ENCODE assay signal across 18 cellular contexts in the genomic region with DNA sequence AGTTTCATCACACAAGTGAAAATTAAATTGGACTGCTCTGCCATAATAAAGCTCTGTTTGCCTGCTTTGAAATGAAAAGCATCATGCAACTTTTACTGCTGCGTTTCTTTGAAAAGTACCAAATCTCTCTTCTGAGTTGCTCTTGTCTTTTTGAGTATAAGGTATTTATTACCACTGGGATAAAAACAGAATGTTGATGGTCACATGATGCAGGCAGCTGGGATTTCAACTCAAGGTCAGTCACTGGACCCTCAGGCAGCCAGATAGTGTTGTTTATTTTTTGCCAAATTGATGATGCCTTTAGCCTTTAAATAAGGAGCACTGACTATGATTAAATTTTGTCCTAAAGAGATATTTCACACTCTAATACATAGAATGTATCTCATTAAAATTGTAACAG. TPM values are rescaled to one million over a fixed set of nuclear protein-coding genes. Genes with fewer than 3 reads are reported as not detected.
DNase-seq lines count a peak whose midpoint lies in the region; ATAC-seq, FAIRE-seq and TF ChIP-seq lines count a peak whose summit lies in the region.
"Had no signal": no experiment of that assay in that cellular context is flagged by ENCODE, and none has a peak within 500 bp of the region (broad histone marks: within the 10 kb centered on the region; RNA-seq: fewer than 3 reads in every experiment).

No MANE protein-coding gene starts in this region.

- in situ Hi-C loops in gastrocnemius medialis (cut with MboI; ENCODE audit: low sequenced_read_pairs in 4 of 4): loop anchor here in 1 of 4 donors (25.0 kb wide), 1 partner anchor 91 kb away; no protein-coding TSS in a partner anchor

- H3K27ac ChIP-seq in Karpas-422 (ENCODE audit: low read length) (peak overlapping the region; percentile 34), OCI-LY7 (ENCODE audit: low read depth, low read length, poor library complexity, severe bottlenecking) (no peak overlapping the region), endothelial cell of umbilical vein (ENCODE audit: insufficient read depth, low read depth, low read length) (no peak overlapping the region), gastrocnemius medialis (peak overlapping the region; percentile 71 to 86 (median 84))
- H3K27ac ChIP-seq: C4-2B, HL-60 had no signal

- FAIRE-seq in endothelial cell of umbilical vein (lab: Jason Lieb, UNC): peak; percentile 42
- no peak for FAIRE-seq in GM12892 (lab: Jason Lieb, UNC)
- FAIRE-seq: A204.1, D721Med had no signal

- H3K9me2 ChIP-seq in Karpas-422 (replicated peaks; ENCODE audit: insufficient read depth, low read length): no peaks in the 10 kb centered on the region
- no peaks in the 10 kb centered on the region for H3K9me2 ChIP-seq in OCI-LY7 (ENCODE audit: insufficient read depth, low read length)

- H4K20me1 ChIP-seq in Karpas-422 (ENCODE audit: insufficient read depth, low read depth, low read length) (no peaks in the 10 kb centered on the region), OCI-LY7 (ENCODE audit: insufficient read depth, low read length) (no peaks in the 10 kb centered on the region), endothelial cell of umbilical vein (replicated peaks; ENCODE audit: control insufficient read depth, extremely low read depth, insufficient read depth, low read length) (no peaks in the 10 kb centered on the region)

- H3K79me2 ChIP-seq in Karpas-422 (ENCODE audit: low read length): no peaks in the 10 kb centered on the region
- no peaks in the 10 kb centered on the region for H3K79me2 ChIP-seq in OCI-LY7 (ENCODE audit: insufficient read depth, low read depth, low read length)
- H3K79me2 ChIP-seq in endothelial cell of umbilical vein (ENCODE audit: control insufficient read depth, insufficient read depth, low read length): no peaks in the 10 kb centered on the region

- no peaks in the 10 kb centered on the region for H3K9me1 ChIP-seq in endothelial cell of umbilical vein (replicated peaks; ENCODE audit: control insufficient read depth, extremely low read depth, insufficient read depth, low read length)

- H3K4me1 ChIP-seq in Karpas-422 (ENCODE audit: low read length): peaks cover 64% of the 10 kb centered on the region
- H3K4me1 ChIP-seq in OCI-LY7 (ENCODE audit: insufficient read depth, low read length, poor library complexity, severe bottlenecking): peaks cover 37% of the 10 kb centered on the region
- H3K4me1 ChIP-seq in endothelial cell of umbilical vein (ENCODE audit: control insufficient read depth, extremely low read depth, insufficient read depth, low read length): peaks cover 6% of the 10 kb centered on the region
- peaks cover 0 to 8% of the 10 kb centered on the region in 2 donors for H3K4me1 ChIP-seq in gastrocnemius medialis
- H3K4me1 ChIP-seq: BE2C, Caco-2, HAP-1 had no signal

- BruUV-seq in OCI-LY7 (replicated peaks; lab: Mats Ljungman, UMichigan) (no TSS peak), endothelial cell of umbilical vein (replicated peaks; lab: Mats Ljungman, UMichigan) (no TSS peak)

- TF ChIP-seq POLR2A in endothelial cell of umbilical vein (IDR thresholded peaks at IDR 0.05; ENCODE audit: low read depth, low read length) (no peak), gastrocnemius medialis (IDR thresholded peaks at IDR 0.05) (no peak), GM12892 (IDR thresholded peaks at IDR 0.05; ENCODE audit: low read depth, low read length) (no peak)

- H3K4me2 ChIP-seq in Karpas-422 (ENCODE audit: low read depth, low read length, poor library complexity, severe bottlenecking) (peak overlapping the region; percentile 23), OCI-LY7 (ENCODE audit: low read length) (no peak overlapping the region), endothelial cell of umbilical vein (ENCODE audit: insufficient read depth, low read length) (no peak overlapping the region)

- H2AFZ ChIP-seq in Karpas-422 (ENCODE audit: low read length): peak overlapping the region; percentile 52; the same call in 1 of the 2 replicates
- peak overlapping the region; percentile 54 for H2AFZ ChIP-seq in OCI-LY7 (ENCODE audit: low read length)
- H2AFZ ChIP-seq in endothelial cell of umbilical vein (ENCODE audit: low read depth, low read length): no peak overlapping the region

- H3K36me3 ChIP-seq in Karpas-422 (ENCODE audit: insufficient read depth, low read length) (no peaks in the 10 kb centered on the region), OCI-LY7 (ENCODE audit: insufficient read depth, low read length) (peaks cover 58% of the 10 kb centered on the region), endothelial cell of umbilical vein (ENCODE audit: control insufficient read depth in 2 of 2, extremely low read depth in 1 of 2, insufficient read depth in 2 of 2, low read length in 2 of 2) (no peaks in the 10 kb centered on the region), gastrocnemius medialis (no peaks in the 10 kb centered on the region)
- H3K36me3 ChIP-seq: BE2C, HAP-1 had no signal

- peak; percentile 35 to 60 for ATAC-seq in gastrocnemius medialis

- dilution Hi-C loops in endothelial cell of umbilical vein (cut with MboI; ENCODE audit: extremely low pct_ligation_motif_present, low sequenced_read_pairs): no loop called here

- DNase-seq in Karpas-422: no peak
- DNase-seq in OCI-LY7 (ENCODE audit: low spot score): no peak
- no peak for DNase-seq in endothelial cell of umbilical vein (ENCODE audit: low read depth, low spot score)
- DNase-seq in gastrocnemius medialis: peak in 1 of 2 donors; percentile 12
- no peak for DNase-seq in C1 segment of cervical spinal cord (lab: John Stamatoyannopoulos, UW)
- DNase-seq in GM12892 (ENCODE audit: insufficient read length): no peak
- DNase-seq in KG1 (lab: John Stamatoyannopoulos, UW): no peak
- no peak for DNase-seq in NAMALWA (ENCODE audit: low spot score)
- DNase-seq: ACHN; BE2C; Caco-2; CD4-positive, alpha-beta T cell; GDM1 had no signal

- H3K9ac ChIP-seq in Karpas-422 (ENCODE audit: low read length) (no peak overlapping the region), endothelial cell of umbilical vein (replicated peaks; ENCODE audit: extremely low read depth, insufficient read depth, low read length) (no peak overlapping the region)

- CTCF ChIA-PET in OCI-LY7 (lab: Charles Lee; ENCODE audit: unreplicated experiment): no interaction called here
- CTCF ChIA-PET in endothelial cell of umbilical vein (lab: Charles Lee): no interaction called here

- H3K4me3 ChIP-seq in Karpas-422 (ENCODE audit: low read length) (no peak overlapping the region), OCI-LY7 (ENCODE audit: low read depth, low read length, poor library complexity, severe bottlenecking) (no peak overlapping the region), endothelial cell of umbilical vein (replicated peaks in 1 of 3; ENCODE audit: insufficient read depth in 1 of 3, low read depth in 1 of 3, low read length in 3 of 3) (no peak overlapping the region), gastrocnemius medialis (no peak overlapping the region)
- H3K4me3 ChIP-seq: HAP-1 had no signal

- H3K9me3 ChIP-seq in Karpas-422 (ENCODE audit: low read length) (no peaks in the 10 kb centered on the region), OCI-LY7 (ENCODE audit: low read length) (peaks cover 51% of the 10 kb centered on the region), endothelial cell of umbilical vein (replicated peaks; ENCODE audit: control insufficient read depth, insufficient read depth, low read length) (no peaks in the 10 kb centered on the region), gastrocnemius medialis (no peaks in the 10 kb centered on the region)
- H3K9me3 ChIP-seq: BE2C, Caco-2, HAP-1 had no signal

- H3K27me3 ChIP-seq in Karpas-422 (ENCODE audit: low read length) (no peaks in the 10 kb centered on the region), endothelial cell of umbilical vein (ENCODE audit: control insufficient read depth in 2 of 2, insufficient read depth in 2 of 2, low read length in 2 of 2) (no peaks in the 10 kb centered on the region), gastrocnemius medialis (no peaks in the 10 kb centered on the region)
- H3K27me3 ChIP-seq: BE2C had no signal

- intact Hi-C loops in OCI-LY7 (cut with micrococcal nuclease; ENCODE audit: unreplicated experiment): no loop called here
- intact Hi-C loops in endothelial cell of umbilical vein (cut with micrococcal nuclease): no loop called here
- intact Hi-C loops in gastrocnemius medialis (cut with DNase I; ENCODE audit: low total_unique reads): no loop called here

- POLR2A ChIA-PET in OCI-LY7 (lab: Charles Lee) (no interaction called here), endothelial cell of umbilical vein (lab: Charles Lee) (no interaction called here)

- TF ChIP-seq CTCF in OCI-LY7 (conservative IDR thresholded peaks at IDR 0.05; ENCODE audit: low read length): no peak
- TF ChIP-seq CTCF in endothelial cell of umbilical vein (IDR thresholded peaks at IDR 0.05; ENCODE audit: extremely low read depth in 1 of 2, insufficient read depth in 1 of 2, low read depth in 1 of 2, low read length in 2 of 2): no peak
- TF ChIP-seq CTCF in gastrocnemius medialis (IDR thresholded peaks at IDR 0.05 in 4 of 5, conservative IDR thresholded peaks at IDR 0.05 in 1 of 5): no peak

TF ChIP-seq in endothelial cell of umbilical vein, 7 proteins besides CTCF, POLR2A, EP300 and RAD21 (continues in another document):
- no peak for TF ChIP-seq FOS (IDR thresholded peaks at IDR 0.05; ENCODE audit: borderline replicate concordance, insufficient read depth, low read length)
- TF ChIP-seq EZH2 (IDR thresholded peaks at IDR 0.05; ENCODE audit: borderline replicate concordance, low read depth, low read length, severe bottlenecking): no peak
- TF ChIP-seq MAX (IDR thresholded peaks at IDR 0.05; ENCODE audit: insufficient read depth, insufficient read length): no peak
- TF ChIP-seq GATA2 (IDR thresholded peaks at IDR 0.05; ENCODE audit: insufficient read depth, insufficient read length, low read depth, low read length): no peak
- no peak for TF ChIP-seq POLR2AphosphoS5 (IDR thresholded peaks at IDR 0.05; ENCODE audit: insufficient read depth, low read depth, low read length)

RNA-seq across cellular contexts. Expression of gene DMD, which starts 32.7 kb away (rescaled TPM):
- not detected in 2 replicates for total RNA-seq in Karpas-422 (2014; rRNA removed; shearing (Covaris generic); ENCODE audit: low replicate concordance)
- 20.5 and 20.7 TPM in 2 replicates for total RNA-seq in OCI-LY7 (2014; rRNA removed; shearing (Covaris generic))
- 61.4 and 63.3 TPM in 2 replicates for total RNA-seq in OCI-LY7 (2022)
- total RNA-seq in endothelial cell of umbilical vein: 7.3 and 12.6 TPM in 2 replicates
- 6.4 and 9.0 TPM in 2 replicates for polyA plus RNA-seq in endothelial cell of umbilical vein
- polyA plus RNA-seq in endothelial cell of umbilical vein (2011; cell fraction: cytosol; rRNA removed): 8.1 and 9.9 TPM in 2 replicates
- 20.9 and 23.9 TPM in 2 replicates for polyA plus RNA-seq in endothelial cell of umbilical vein (2011; cell fraction: nucleus; rRNA removed)
- 10.9 and 11.1 TPM in 2 replicates for polyA plus RNA-seq in endothelial cell of umbilical vein (2012)
- 23.3 and 28.9 TPM in 2 replicates for polyA minus RNA-seq in endothelial cell of umbilical vein
- polyA minus RNA-seq in endothelial cell of umbilical vein (2011; cell fraction: cytosol; rRNA and poly(A)+ RNA removed): 8.5 TPM
- 45.6 and 61.3 TPM in 2 replicates for polyA minus RNA-seq in endothelial cell of umbilical vein (2011; cell fraction: nucleus; rRNA and poly(A)+ RNA removed)
- 100 to 1,000 TPM in 2 of 4 donors, 10 to 100 TPM in 2; 53.5 to 201 (median 98.9) TPM for total RNA-seq in gastrocnemius medialis
- 4.3 TPM for polyA plus RNA-seq in GM12892 (2012; ENCODE audit: missing spikeins)

Comparison
In these comparisons a context has a peak if more than half of its experiments do, and no peak if none do; other contexts are left out.
1. H3K27ac ChIP-seq: peak in Karpas-422 (single experiment) and gastrocnemius medialis (4 of 4); none in OCI-LY7 (single experiment) and endothelial cell of umbilical vein (single experiment).